8 cellular contexts compared by ENCODE assay signal in genomic region chr16:57475711-57476339, GRCh38. TPM values are rescaled to one million over a fixed set of nuclear protein-coding genes. Genes with fewer than 3 reads are reported as not detected.
DNase-seq lines count a peak whose midpoint lies in the region; ATAC-seq, FAIRE-seq and TF ChIP-seq lines count a peak whose summit lies in the region.

No MANE protein-coding gene starts in this region.

- SMC1A ChIA-PET in GM12878 (lab: Charles Lee; ENCODE audit: uncharacterized antibody, unreplicated experiment), result interaction anchor here (0.9 to 1.7 kb wide), 4 partner anchors 11 to 47 kb away, joined by 3 to 11 read pairs (median 6); partner anchors contain the start of gene DOK4

- H3K36me3 Mint-ChIP-seq in stimulated activated memory B cell treated with anti-CD40 and anti-IgM and Interleukin-4, amounts not matched to agents 10 μg/mL and 1 μg/mL and 100 μg/mL, for 72 hours, result peaks cover 12% of the 10 kb centered on the region

- no peak for TF ChIP-seq EP300 in GM12878 (IDR thresholded peaks at IDR 0.05; ENCODE audit: borderline replicate concordance in 1 of 2, control insufficient read depth in 1 of 2, low read depth in 2 of 2, low read length in 2 of 2)
- TF ChIP-seq EP300 in HepG2 (IDR thresholded peaks at IDR 0.05; ENCODE audit: low read depth in 2 of 2, low read length in 2 of 2), result 0 out of 4 replicates have a peak, but pooled peaks of 1 of the 2 experiments have one; percentile 21
- TF ChIP-seq EP300 in HepG2 (CRISPR knock-in tag; IDR thresholded peaks at IDR 0.05; ENCODE audit: borderline replicate concordance), result no peak

- ATAC-seq in GM21515 (IDR thresholded peaks at IDR 0.05; ENCODE audit: unreplicated experiment) (peak; percentile 86), GM12878 (peak; percentile 96), HepG2 (peak; percentile 73)
- ATAC-seq in stimulated activated memory B cell treated with anti-CD40 and anti-IgM and Interleukin-4, amounts not matched to agents 10 μg/mL and 1 μg/mL and 100 μg/mL, for 72 hours, result peak; percentile 84

- H3K4me1 ChIP-seq in HUES48 (ENCODE audit: control insufficient read depth, insufficient read depth, low read length), result peaks cover 49% of the 10 kb centered on the region
- H3K4me1 ChIP-seq in GM12878 (ENCODE audit: control insufficient read depth, insufficient read depth, low read length), result peaks cover 16% of the 10 kb centered on the region
- H3K4me1 ChIP-seq in HepG2 (ENCODE audit: insufficient read depth, low read length), result peaks cover 84% of the 10 kb centered on the region

- H2AFZ ChIP-seq in GM12878 (ENCODE audit: control insufficient read depth, low read depth, low read length) (peak overlapping the region; percentile 20), HepG2 (ENCODE audit: low read length) (no peak overlapping the region)

- BruUV-seq in GM12878 (replicated peaks; lab: Mats Ljungman, UMichigan) (no TSS peak), HepG2 (replicated peaks; lab: Mats Ljungman, UMichigan) (no TSS peak)

- POLR2A ChIA-PET in GM12878 (lab: Charles Lee) (interaction anchor here (0.6 kb wide), 1 partner anchor 228 kb away, joined by 3 read pairs; no protein-coding TSS in a partner anchor), HepG2 (lab: Yijun Ruan, JAX) (interaction anchor here (0.7 to 1.3 kb wide), 2 partner anchors 11 to 28 kb away, joined by 3 to 5 read pairs; partner anchors contain the start of genes CIAPIN1, COQ9 and DOK4)

- in situ Hi-C loops in GM12878 (cut with MboI), result no loop called here
- in situ Hi-C loops in HepG2 (cut with HindIII; ENCODE audit: extremely low pct_ligation_motif_present, low pct_unique_long_range_greater_than_20kb), result loop anchor here (5.0 kb wide), 1 partner anchor 41 kb away; no protein-coding TSS in a partner anchor

- WGBS in GM12878 (ENCODE audit: insufficient coverage, insufficient replicate concordance, low lambda C conversion rate, missing lambda C conversion rate), result 0% methylated on average over 12 of the region's 12 CpGs
- WGBS in HepG2 (ENCODE audit: low lambda C conversion rate), result 38% methylated on average over 8 of the region's 12 CpGs

- H3K9me3 ChIP-seq in HUES48 (ENCODE audit: control insufficient read depth, insufficient read depth, low read length), result no peaks in the 10 kb centered on the region
- no peaks in the 10 kb centered on the region for H3K9me3 ChIP-seq in GM12878 (replicated peaks; ENCODE audit: control insufficient read depth, insufficient read depth, low read length)
- no peaks in the 10 kb centered on the region for H3K9me3 ChIP-seq in HepG2 (ENCODE audit: low read length)

- TF ChIP-seq CTCF in GM12878 (IDR thresholded peaks at IDR 0.05 in 2 of 3, conservative IDR thresholded peaks at IDR 0.05 in 1 of 3; ENCODE audit: control insufficient read depth in 2 of 3, extremely low read depth in 1 of 3, insufficient read depth in 1 of 3, low read depth in 3 of 3, low read length in 3 of 3) (peak; percentile 43 to 75 (median 73)), HepG2 (CRISPR knock-in tag; IDR thresholded peaks at IDR 0.05) (peak; percentile 64)

- CTCF ChIA-PET in GM12878 (lab: Yijun Ruan, JAX) (interaction anchor here (0.8 to 3.3 kb wide), 9 partner anchors 12 to 323 kb away, joined by 3 to 20 read pairs (median 5); partner anchors contain the start of gene POLR2C), HepG2 (lab: Yijun Ruan, JAX; ENCODE audit: low intra/inter-chr PET ratio, low total read pairs) (interaction anchor here (1.3 to 1.5 kb wide), 2 partner anchors 14 to 44 kb away, joined by 5 to 16 read pairs; partner anchors contain the start of gene POLR2C)

- peaks cover 50% of the 10 kb centered on the region for H3K4me1 Mint-ChIP-seq in stimulated activated memory B cell treated with anti-CD40 and anti-IgM and Interleukin-4, amounts not matched to agents 10 μg/mL and 1 μg/mL and 100 μg/mL, for 72 hours

- no peaks in the 10 kb centered on the region for H4K20me1 ChIP-seq in GM12878 (ENCODE audit: control insufficient read depth, insufficient read depth)
- peaks cover 8% of the 10 kb centered on the region; the same call in 1 of the 2 replicates for H4K20me1 ChIP-seq in HepG2 (ENCODE audit: insufficient read depth, low read length)

- FAIRE-seq in GM12878 (lab: Jason Lieb, UNC) (peak; percentile 74), HepG2 (lab: Jason Lieb, UNC) (peak; percentile 84)

- RAD21 ChIA-PET in GM12878 (lab: Charles Lee; ENCODE audit: unreplicated experiment), result interaction anchor here (0.6 to 1.2 kb wide), 5 partner anchors 11 to 173 kb away, joined by 3 read pairs; partner anchors contain the start of gene ADGRG5

- H3K36me3 ChIP-seq in HUES48 (ENCODE audit: control insufficient read depth, insufficient read depth, low read length) (peaks cover 29% of the 10 kb centered on the region), GM12878 (ENCODE audit: control insufficient read depth in 2 of 2, insufficient read depth in 2 of 2, low read length in 1 of 2) (peaks cover 2 to 9% of the 10 kb centered on the region in 2 experiments; a peak in 3 of 4 replicates), HepG2 (replicated peaks in 1 of 2; ENCODE audit: control insufficient read depth in 1 of 2, insufficient read depth in 2 of 2, low read length in 2 of 2) (peaks cover 20 to 37% of the 10 kb centered on the region in 2 experiments)

- H3K4me2 ChIP-seq in GM12878 (ENCODE audit: control insufficient read depth, insufficient read depth) (peak overlapping the region; percentile 40), HepG2 (ENCODE audit: low read depth, low read length) (peak overlapping the region; percentile 27; the same call in 1 of the 2 replicates)

- H3K27me3 Mint-ChIP-seq in stimulated activated memory B cell treated with anti-CD40 and anti-IgM and Interleukin-4, amounts not matched to agents 10 μg/mL and 1 μg/mL and 100 μg/mL, for 72 hours, result peaks cover 8% of the 10 kb centered on the region

- no peaks in the 10 kb centered on the region for H3K9me3 Mint-ChIP-seq in stimulated activated memory B cell treated with anti-CD40 and anti-IgM and Interleukin-4, amounts not matched to agents 10 μg/mL and 1 μg/mL and 100 μg/mL, for 72 hours

- peak overlapping the region; percentile 44 for H3K27ac Mint-ChIP-seq in stimulated activated memory B cell treated with anti-CD40 and anti-IgM and Interleukin-4, amounts not matched to agents 10 μg/mL and 1 μg/mL and 100 μg/mL, for 72 hours

- H3K9ac ChIP-seq in HUES48 (ENCODE audit: low read depth, low read length), result no peak overlapping the region
- no peak overlapping the region for H3K9ac ChIP-seq in GM12878 (ENCODE audit: control insufficient read depth, insufficient read depth, low read length)
- no peak overlapping the region for H3K9ac ChIP-seq in HepG2 (ENCODE audit: insufficient read depth, low read depth, low read length)

- DNase-seq in EH (ENCODE audit: low read depth) (peak; percentile 42), UCSD-AML1 (lab: John Stamatoyannopoulos, UW; ENCODE audit: unreplicated experiment) (peak; percentile 91), GM12878 (ENCODE audit: low read depth, low spot score) (no peak), HepG2 (ENCODE audit: low spot score) (peak; percentile 69), middle frontal gyrus (ENCODE audit: extremely low spot score, low spot score) (no peak)

- TF ChIP-seq RAD21 in GM12878 (IDR thresholded peaks at IDR 0.05; ENCODE audit: insufficient read depth, low read depth, low read length) (peak; percentile 54), HepG2 (CRISPR knock-in tag; IDR thresholded peaks at IDR 0.05) (peak; percentile 94)

- peak overlapping the region; percentile 19 for H3K4me3 Mint-ChIP-seq in stimulated activated memory B cell treated with anti-CD40 and anti-IgM and Interleukin-4, amounts not matched to agents 10 μg/mL and 1 μg/mL and 100 μg/mL, for 72 hours

- H3K27me3 ChIP-seq in HUES48 (ENCODE audit: control insufficient read depth, insufficient read depth, low read length), result peaks cover 10% of the 10 kb centered on the region
- H3K27me3 ChIP-seq in GM12878 (replicated peaks in 1 of 2; ENCODE audit: control insufficient read depth in 2 of 2, insufficient read depth in 2 of 2, low read length in 1 of 2), result no peaks in the 10 kb centered on the region
- H3K27me3 ChIP-seq in HepG2 (ENCODE audit: control insufficient read depth in 1 of 2, insufficient read depth in 2 of 2, low read length in 2 of 2), result no peaks in the 10 kb centered on the region

- no peak overlapping the region; the same call in 1 of the 2 replicates for H3K4me3 ChIP-seq in HUES48 (ENCODE audit: low read depth, low read length)
- no peak overlapping the region for H3K4me3 ChIP-seq in GM12878
- H3K4me3 ChIP-seq in HepG2 (replicated peaks in 1 of 3; ENCODE audit: insufficient read depth in 1 of 3, low read depth in 2 of 3, low read length in 3 of 3), result no peak overlapping the region

- intact Hi-C loops in GM12878 (cut with micrococcal nuclease; ENCODE audit: unreplicated experiment), result loop anchor here (1.0 kb wide), 1 partner anchor 43 kb away; no protein-coding TSS in a partner anchor
- intact Hi-C loops in HepG2 (cut with micrococcal nuclease; ENCODE audit: unreplicated experiment), result loop anchor here (1.0 kb wide), 1 partner anchor 43 kb away; no protein-coding TSS in a partner anchor

- H3K79me2 ChIP-seq in GM12878 (ENCODE audit: control insufficient read depth, insufficient read depth, low read length) (no peaks in the 10 kb centered on the region), HepG2 (ENCODE audit: insufficient read depth, low read length) (peaks cover 18% of the 10 kb centered on the region)

- no peak for TF ChIP-seq POLR2A in GM12878 (IDR thresholded peaks at IDR 0.05; ENCODE audit: low read depth, low read length)
- no peak for TF ChIP-seq POLR2A in HepG2 (IDR thresholded peaks at IDR 0.05; ENCODE audit: insufficient read depth in 1 of 2, low read depth in 2 of 2, low read length in 2 of 2)

- peak overlapping the region; percentile 43 for H3K27ac ChIP-seq in HUES48 (ENCODE audit: low read depth, low read length)
- no peak overlapping the region for H3K27ac ChIP-seq in GM12878 (ENCODE audit: control insufficient read depth, insufficient read depth)
- H3K27ac ChIP-seq in HepG2 (ENCODE audit: extremely low read length, insufficient read depth, low read length), result peak overlapping the region; percentile 11

RNA-seq across cellular contexts. Expression of gene DOK4, which starts 10.5 kb away (rescaled TPM):
- total RNA-seq in GM12878 (2013; cell fraction: nucleolus; rRNA removed), result 3.1 and 6.2 TPM in 2 replicates
- total RNA-seq in GM12878 (2014; rRNA removed) (2.1 and 2.2 TPM in 2 replicates), GM12878 (2014; rRNA removed; fragmentation: Illumina TruSeq; extraction: Trizol) (1.1 and 1.2 TPM in 2 replicates), GM12878 (2021) (2.9 and 3.0 TPM in 2 replicates), HepG2 (2016; rRNA removed; fragmentation: Illumina TruSeq; extraction: Trizol) (52.7 and 55.5 TPM in 2 replicates)
- 2.1 TPM for polyA plus RNA-seq in GM12878 (2011; ENCODE audit: low read depth)
- polyA plus RNA-seq in GM12878 (2011; rRNA removed) (4.1 and 7.0 TPM in 2 replicates), GM12878 (2014; fragmentation: Illumina TruSeq; extraction: Trizol) (0.60 and 1.6 TPM in 2 replicates), GM12878 (2014; fragmentation: Nextera tagmentation; extraction: Ambion mirVana) (under 1 TPM in 1 of 2 experiments, not detected in 1; 0.20 TPM), GM12878 (2014; rRNA removed) (2.4 and 2.9 TPM in 2 replicates), GM12878 (2016; fragmentation: Nextera tagmentation; extraction: Ambion mirVana) (1 to 10 TPM; 3.4 to 3.6 TPM), HepG2 (2011; rRNA removed) (70.0 and 92.5 TPM in 2 replicates)
- polyA plus RNA-seq in GM12878 (2011; cell fraction: cytosol; rRNA removed), result 9.7 and 11.2 TPM in 2 replicates
- polyA plus RNA-seq in GM12878 (2011; cell fraction: nucleus; rRNA removed), result 18.4 and 23.2 TPM in 2 replicates
- polyA plus RNA-seq in GM12878 (2012), result 3.5 and 3.6 TPM in 2 replicates
- polyA minus RNA-seq in GM12878 (2011; rRNA and poly(A)+ RNA removed), result 2.9 and 5.9 TPM in 2 replicates
- 1.7 and 2.5 TPM in 2 replicates for polyA minus RNA-seq in GM12878 (2011; cell fraction: cytosol; rRNA and poly(A)+ RNA removed)
- polyA minus RNA-seq in GM12878 (2011; cell fraction: nucleus; rRNA and poly(A)+ RNA removed), result 2.7 and 3.3 TPM in 2 replicates
- 23.8 and 26.8 TPM in 2 replicates for total RNA-seq in HepG2 (2016; cell fraction: cytosol; rRNA removed; fragmentation: Illumina TruSeq; extraction: Trizol; ENCODE audit: low read depth)
- total RNA-seq in HepG2 (2016; cell fraction: insoluble cytoplasmic fraction; rRNA removed; fragmentation: Illumina TruSeq; extraction: Trizol), result 51.4 and 51.5 TPM in 2 replicates
- 58.5 and 70.1 TPM in 2 replicates for total RNA-seq in HepG2 (2016; cell fraction: membrane; rRNA removed; fragmentation: Illumina TruSeq; extraction: Trizol)
- total RNA-seq in HepG2 (2016; cell fraction: nucleus; rRNA removed; fragmentation: Illumina TruSeq; extraction: Trizol), result 32.8 and 34.6 TPM in 2 replicates
- polyA plus RNA-seq in HepG2 (2011; cell fraction: cytosol; rRNA removed), result 59.9 and 66.8 TPM in 2 replicates
- polyA plus RNA-seq in HepG2 (2011; cell fraction: nucleus; rRNA removed), result 136 and 138 TPM in 2 replicates
- 41.9 and 45.8 TPM in 2 replicates for polyA plus RNA-seq in HepG2 (2012)
- 31.1 and 35.0 TPM in 2 replicates for polyA plus RNA-seq in HepG2 (2016; cell fraction: cytosol; fragmentation: Illumina TruSeq; extraction: Trizol; ENCODE audit: low read depth)
- 59.2 and 63.5 TPM in 2 replicates for polyA plus RNA-seq in HepG2 (2016; cell fraction: insoluble cytoplasmic fraction; fragmentation: Illumina TruSeq; extraction: Trizol; ENCODE audit: low read depth)
- polyA plus RNA-seq in HepG2 (2016; cell fraction: membrane; fragmentation: Illumina TruSeq; extraction: Trizol; ENCODE audit: low read depth), result 57.7 and 60.6 TPM in 2 replicates
- polyA plus RNA-seq in HepG2 (2016; cell fraction: nucleus; fragmentation: Illumina TruSeq; extraction: Trizol; ENCODE audit: insufficient read depth, low read depth), result 72.2 and 73.9 TPM in 2 replicates
- polyA minus RNA-seq in HepG2 (2011; rRNA and poly(A)+ RNA removed; ENCODE audit: low replicate concordance), result 45.3 and 104 TPM in 2 replicates
- polyA minus RNA-seq in HepG2 (2011; cell fraction: cytosol; rRNA and poly(A)+ RNA removed), result 28.8 and 30.7 TPM in 2 replicates
- 20.1 and 26.6 TPM in 2 replicates for polyA minus RNA-seq in HepG2 (2011; cell fraction: nucleus; rRNA and poly(A)+ RNA removed)

RNA-seq across cellular contexts. Expression of gene POLR2C, which starts 13.3 kb away (rescaled TPM):
- 42.8 and 61.6 TPM in 2 replicates for total RNA-seq in GM12878 (2013; cell fraction: nucleolus; rRNA removed)
- total RNA-seq in GM12878 (2014; rRNA removed) (78.7 and 88.8 TPM in 2 replicates), GM12878 (2014; rRNA removed; fragmentation: Illumina TruSeq; extraction: Trizol) (44.1 and 45.0 TPM in 2 replicates), GM12878 (2021) (45.0 and 46.5 TPM in 2 replicates), HepG2 (2016; rRNA removed; fragmentation: Illumina TruSeq; extraction: Trizol) (104 and 146 TPM in 2 replicates)
- polyA plus RNA-seq in GM12878 (2011; ENCODE audit: low read depth), result 34.8 TPM
- polyA plus RNA-seq in GM12878 (2011; rRNA removed) (60.6 and 93.0 TPM in 2 replicates), GM12878 (2014; fragmentation: Illumina TruSeq; extraction: Trizol) (52.2 and 59.5 TPM in 2 replicates), GM12878 (2014; fragmentation: Nextera tagmentation; extraction: Ambion mirVana) (10 to 100 TPM; 26.9 to 40.2 TPM), GM12878 (2014; rRNA removed) (70.0 and 77.6 TPM in 2 replicates), GM12878 (2016; fragmentation: Nextera tagmentation; extraction: Ambion mirVana) (10 to 100 TPM; 56.6 to 59.0 TPM), HepG2 (2011; rRNA removed) (199 and 216 TPM in 2 replicates)
- 102 and 130 TPM in 2 replicates for polyA plus RNA-seq in GM12878 (2011; cell fraction: cytosol; rRNA removed)
- 110 and 118 TPM in 2 replicates for polyA plus RNA-seq in GM12878 (2011; cell fraction: nucleus; rRNA removed)
- 46.6 and 54.1 TPM in 2 replicates for polyA plus RNA-seq in GM12878 (2012)
- 104 and 124 TPM in 2 replicates for polyA minus RNA-seq in GM12878 (2011; rRNA and poly(A)+ RNA removed)
- 28.5 and 32.4 TPM in 2 replicates for polyA minus RNA-seq in GM12878 (2011; cell fraction: cytosol; rRNA and poly(A)+ RNA removed)
- 46.9 and 65.8 TPM in 2 replicates for polyA minus RNA-seq in GM12878 (2011; cell fraction: nucleus; rRNA and poly(A)+ RNA removed)
- total RNA-seq in HepG2 (2016; cell fraction: cytosol; rRNA removed; fragmentation: Illumina TruSeq; extraction: Trizol; ENCODE audit: low read depth), result 18.6 and 24.2 TPM in 2 replicates
- 103 and 154 TPM in 2 replicates for total RNA-seq in HepG2 (2016; cell fraction: insoluble cytoplasmic fraction; rRNA removed; fragmentation: Illumina TruSeq; extraction: Trizol)
- total RNA-seq in HepG2 (2016; cell fraction: membrane; rRNA removed; fragmentation: Illumina TruSeq; extraction: Trizol), result 49.1 and 55.4 TPM in 2 replicates
- 54.3 and 64.6 TPM in 2 replicates for total RNA-seq in HepG2 (2016; cell fraction: nucleus; rRNA removed; fragmentation: Illumina TruSeq; extraction: Trizol)
- polyA plus RNA-seq in HepG2 (2011; cell fraction: cytosol; rRNA removed), result 226 and 249 TPM in 2 replicates
- polyA plus RNA-seq in HepG2 (2011; cell fraction: nucleus; rRNA removed), result 143 and 144 TPM in 2 replicates
- 72.5 and 84.4 TPM in 2 replicates for polyA plus RNA-seq in HepG2 (2012)
- polyA plus RNA-seq in HepG2 (2016; cell fraction: cytosol; fragmentation: Illumina TruSeq; extraction: Trizol; ENCODE audit: low read depth), result 18.7 and 20.9 TPM in 2 replicates
- polyA plus RNA-seq in HepG2 (2016; cell fraction: insoluble cytoplasmic fraction; fragmentation: Illumina TruSeq; extraction: Trizol; ENCODE audit: low read depth), result 169 and 175 TPM in 2 replicates
- polyA plus RNA-seq in HepG2 (2016; cell fraction: membrane; fragmentation: Illumina TruSeq; extraction: Trizol; ENCODE audit: low read depth), result 41.6 and 42.2 TPM in 2 replicates
- 94.8 and 102 TPM in 2 replicates for polyA plus RNA-seq in HepG2 (2016; cell fraction: nucleus; fragmentation: Illumina TruSeq; extraction: Trizol; ENCODE audit: insufficient read depth, low read depth)
- 302 and 354 TPM in 2 replicates for polyA minus RNA-seq in HepG2 (2011; rRNA and poly(A)+ RNA removed; ENCODE audit: low replicate concordance)
- polyA minus RNA-seq in HepG2 (2011; cell fraction: cytosol; rRNA and poly(A)+ RNA removed), result 134 and 135 TPM in 2 replicates
- polyA minus RNA-seq in HepG2 (2011; cell fraction: nucleus; rRNA and poly(A)+ RNA removed), result 124 and 139 TPM in 2 replicates

RNA-seq across cellular contexts. Expression of gene COQ9, which starts 28.5 kb away (rescaled TPM):
- total RNA-seq in GM12878 (2013; cell fraction: nucleolus; rRNA removed), result 53.1 and 55.9 TPM in 2 replicates
- total RNA-seq in GM12878 (2014; rRNA removed) (50.3 and 51.3 TPM in 2 replicates), GM12878 (2014; rRNA removed; fragmentation: Illumina TruSeq; extraction: Trizol) (40.1 and 43.0 TPM in 2 replicates), GM12878 (2021) (35.2 and 42.7 TPM in 2 replicates), HepG2 (2016; rRNA removed; fragmentation: Illumina TruSeq; extraction: Trizol) (57.5 and 62.0 TPM in 2 replicates)
- polyA plus RNA-seq in GM12878 (2011; ENCODE audit: low read depth), result 26.5 TPM
- polyA plus RNA-seq in GM12878 (2011; rRNA removed) (52.6 and 64.7 TPM in 2 replicates), GM12878 (2014; fragmentation: Illumina TruSeq; extraction: Trizol) (55.9 and 56.5 TPM in 2 replicates), GM12878 (2014; fragmentation: Nextera tagmentation; extraction: Ambion mirVana) (10 to 100 TPM; 24.1 to 32.7 TPM), GM12878 (2014; rRNA removed) (48.9 and 57.9 TPM in 2 replicates), GM12878 (2016; fragmentation: Nextera tagmentation; extraction: Ambion mirVana) (10 to 100 TPM; 69.7 to 79.7 TPM), HepG2 (2011; rRNA removed) (104 and 108 TPM in 2 replicates)
- 71.8 TPM in 2 replicates for polyA plus RNA-seq in GM12878 (2011; cell fraction: cytosol; rRNA removed)
- 86.9 and 120 TPM in 2 replicates for polyA plus RNA-seq in GM12878 (2011; cell fraction: nucleus; rRNA removed)
- polyA plus RNA-seq in GM12878 (2012), result 26.2 and 31.8 TPM in 2 replicates
- polyA minus RNA-seq in GM12878 (2011; rRNA and poly(A)+ RNA removed), result 48.5 and 55.0 TPM in 2 replicates
- 14.0 and 23.3 TPM in 2 replicates for polyA minus RNA-seq in GM12878 (2011; cell fraction: cytosol; rRNA and poly(A)+ RNA removed)
- polyA minus RNA-seq in GM12878 (2011; cell fraction: nucleus; rRNA and poly(A)+ RNA removed), result 22.1 and 29.3 TPM in 2 replicates
- total RNA-seq in HepG2 (2016; cell fraction: cytosol; rRNA removed; fragmentation: Illumina TruSeq; extraction: Trizol; ENCODE audit: low read depth), result 12.2 and 13.5 TPM in 2 replicates
- 57.7 and 61.8 TPM in 2 replicates for total RNA-seq in HepG2 (2016; cell fraction: insoluble cytoplasmic fraction; rRNA removed; fragmentation: Illumina TruSeq; extraction: Trizol)
- 29.6 and 29.7 TPM in 2 replicates for total RNA-seq in HepG2 (2016; cell fraction: membrane; rRNA removed; fragmentation: Illumina TruSeq; extraction: Trizol)
- 48.3 and 49.8 TPM in 2 replicates for total RNA-seq in HepG2 (2016; cell fraction: nucleus; rRNA removed; fragmentation: Illumina TruSeq; extraction: Trizol)
- 77.6 and 88.3 TPM in 2 replicates for polyA plus RNA-seq in HepG2 (2011; cell fraction: cytosol; rRNA removed)
- 174 and 196 TPM in 2 replicates for polyA plus RNA-seq in HepG2 (2011; cell fraction: nucleus; rRNA removed)
- 35.1 and 40.7 TPM in 2 replicates for polyA plus RNA-seq in HepG2 (2012)
- 7.1 and 7.4 TPM in 2 replicates for polyA plus RNA-seq in HepG2 (2016; cell fraction: cytosol; fragmentation: Illumina TruSeq; extraction: Trizol; ENCODE audit: low read depth)
- polyA plus RNA-seq in HepG2 (2016; cell fraction: insoluble cytoplasmic fraction; fragmentation: Illumina TruSeq; extraction: Trizol; ENCODE audit: low read depth), result 56.0 and 60.7 TPM in 2 replicates
- polyA plus RNA-seq in HepG2 (2016; cell fraction: membrane; fragmentation: Illumina TruSeq; extraction: Trizol; ENCODE audit: low read depth), result 17.9 and 18.7 TPM in 2 replicates
- polyA plus RNA-seq in HepG2 (2016; cell fraction: nucleus; fragmentation: Illumina TruSeq; extraction: Trizol; ENCODE audit: insufficient read depth, low read depth), result 89.6 and 91.0 TPM in 2 replicates
- 78.3 and 147 TPM in 2 replicates for polyA minus RNA-seq in HepG2 (2011; rRNA and poly(A)+ RNA removed; ENCODE audit: low replicate concordance)
- polyA minus RNA-seq in HepG2 (2011; cell fraction: cytosol; rRNA and poly(A)+ RNA removed), result 25.2 and 27.3 TPM in 2 replicates
- 48.0 and 60.5 TPM in 2 replicates for polyA minus RNA-seq in HepG2 (2011; cell fraction: nucleus; rRNA and poly(A)+ RNA removed)

RNA-seq across cellular contexts. Expression of gene CIAPIN1, which starts 28.6 kb away (rescaled TPM):
- total RNA-seq in GM12878 (2013; cell fraction: nucleolus; rRNA removed), result 39.4 and 45.1 TPM in 2 replicates
- 54.3 and 55.0 TPM in 2 replicates for total RNA-seq in GM12878 (2014; rRNA removed)
- total RNA-seq in GM12878 (2014; rRNA removed; fragmentation: Illumina TruSeq; extraction: Trizol), result 43.0 and 46.2 TPM in 2 replicates
- total RNA-seq in GM12878 (2021), result 51.4 and 53.3 TPM in 2 replicates
- 24.8 TPM for polyA plus RNA-seq in GM12878 (2011; ENCODE audit: low read depth)
- 42.0 and 50.0 TPM in 2 replicates for polyA plus RNA-seq in GM12878 (2011; rRNA removed)
- 50.9 and 54.3 TPM in 2 replicates for polyA plus RNA-seq in GM12878 (2011; cell fraction: cytosol; rRNA removed)
- polyA plus RNA-seq in GM12878 (2011; cell fraction: nucleus; rRNA removed), result 33.6 and 36.6 TPM in 2 replicates
- polyA plus RNA-seq in GM12878 (2012), result 23.6 and 29.3 TPM in 2 replicates
- 53.6 and 59.0 TPM in 2 replicates for polyA plus RNA-seq in GM12878 (2014; fragmentation: Illumina TruSeq; extraction: Trizol)
- polyA plus RNA-seq in GM12878 (2014; fragmentation: Nextera tagmentation; extraction: Ambion mirVana), result 100 to 1,000 TPM; 118 to 150 TPM
- polyA plus RNA-seq in GM12878 (2014; rRNA removed), result 44.8 and 52.7 TPM in 2 replicates
- polyA plus RNA-seq in GM12878 (2016; fragmentation: Nextera tagmentation; extraction: Ambion mirVana), result 10 to 100 TPM; 90.9 to 92.2 TPM
- polyA minus RNA-seq in GM12878 (2011; rRNA and poly(A)+ RNA removed), result 34.0 and 37.7 TPM in 2 replicates
- polyA minus RNA-seq in GM12878 (2011; cell fraction: cytosol; rRNA and poly(A)+ RNA removed), result 8.7 and 12.7 TPM in 2 replicates
- polyA minus RNA-seq in GM12878 (2011; cell fraction: nucleus; rRNA and poly(A)+ RNA removed), result 12.8 and 15.7 TPM in 2 replicates
- 89.7 and 113 TPM in 2 replicates for total RNA-seq in HepG2 (2016; rRNA removed; fragmentation: Illumina TruSeq; extraction: Trizol)
- 19.4 and 23.1 TPM in 2 replicates for total RNA-seq in HepG2 (2016; cell fraction: cytosol; rRNA removed; fragmentation: Illumina TruSeq; extraction: Trizol; ENCODE audit: low read depth)
- total RNA-seq in HepG2 (2016; cell fraction: insoluble cytoplasmic fraction; rRNA removed; fragmentation: Illumina TruSeq; extraction: Trizol), result 88.9 and 116 TPM in 2 replicates
- 31.7 and 33.1 TPM in 2 replicates for total RNA-seq in HepG2 (2016; cell fraction: membrane; rRNA removed; fragmentation: Illumina TruSeq; extraction: Trizol)
- total RNA-seq in HepG2 (2016; cell fraction: nucleus; rRNA removed; fragmentation: Illumina TruSeq; extraction: Trizol), result 39.3 and 39.9 TPM in 2 replicates
- polyA plus RNA-seq in HepG2 (2011; rRNA removed), result 62.4 and 69.3 TPM in 2 replicates
- 56.5 and 68.4 TPM in 2 replicates for polyA plus RNA-seq in HepG2 (2011; cell fraction: cytosol; rRNA removed)
- polyA plus RNA-seq in HepG2 (2011; cell fraction: nucleus; rRNA removed), result 23.6 and 32.7 TPM in 2 replicates
- polyA plus RNA-seq in HepG2 (2012), result 47.4 and 50.8 TPM in 2 replicates
- 10.3 and 11.8 TPM in 2 replicates for polyA plus RNA-seq in HepG2 (2016; cell fraction: cytosol; fragmentation: Illumina TruSeq; extraction: Trizol; ENCODE audit: low read depth)
- 109 and 116 TPM in 2 replicates for polyA plus RNA-seq in HepG2 (2016; cell fraction: insoluble cytoplasmic fraction; fragmentation: Illumina TruSeq; extraction: Trizol; ENCODE audit: low read depth)
- polyA plus RNA-seq in HepG2 (2016; cell fraction: membrane; fragmentation: Illumina TruSeq; extraction: Trizol; ENCODE audit: low read depth), result 17.0 and 17.1 TPM in 2 replicates
- 67.4 and 77.6 TPM in 2 replicates for polyA plus RNA-seq in HepG2 (2016; cell fraction: nucleus; fragmentation: Illumina TruSeq; extraction: Trizol; ENCODE audit: insufficient read depth, low read depth)
- polyA minus RNA-seq in HepG2 (2011; rRNA and poly(A)+ RNA removed; ENCODE audit: low replicate concordance), result 47.0 and 64.1 TPM in 2 replicates
- 25.8 and 25.9 TPM in 2 replicates for polyA minus RNA-seq in HepG2 (2011; cell fraction: cytosol; rRNA and poly(A)+ RNA removed)
- 23.2 and 35.6 TPM in 2 replicates for polyA minus RNA-seq in HepG2 (2011; cell fraction: nucleus; rRNA and poly(A)+ RNA removed)

Comparison
In these comparisons a context has a peak if more than half of its experiments do, and no peak if none do; other contexts are left out.
1. DNase-seq: peak in EH (single experiment), UCSD-AML1 (single experiment) and HepG2 (single experiment); none in GM12878 (single experiment) and middle frontal gyrus (single experiment).
2. Peak in every context shown above with its lines, with median percentiles within 50 percentile points of each other: ATAC-seq.